In the genomic region with DNA sequence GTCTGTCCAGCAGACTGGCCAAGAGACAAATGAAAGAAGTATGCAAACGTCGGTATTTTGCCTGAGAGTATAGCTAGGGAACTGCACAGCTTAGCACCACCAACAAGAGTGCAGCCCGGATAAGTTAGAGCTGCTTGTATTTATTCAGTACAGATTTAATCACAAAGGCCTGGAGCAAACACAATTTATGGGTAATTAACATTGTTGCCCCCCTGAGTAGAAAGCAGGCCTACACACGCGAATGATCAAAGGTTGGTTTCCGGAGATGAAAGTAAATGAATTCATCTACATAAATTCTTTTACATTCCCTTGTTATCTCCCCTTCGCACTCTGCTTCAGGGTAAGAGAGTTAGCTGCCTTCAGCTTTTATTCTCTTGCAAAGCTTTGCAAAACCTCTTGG, we compare ENCODE assay signal across 27 cellular contexts. TPM values are rescaled to one million over a fixed set of nuclear protein-coding genes. Genes with fewer than 3 reads are reported as not detected.
"Had no signal": no experiment of that assay in that cellular context is flagged by ENCODE, and none has a peak within 500 bp of the region (broad histone marks: within the 10 kb centered on the region; RNA-seq: fewer than 3 reads in every experiment).

No MANE protein-coding gene starts in this region.

- ATAC-seq: activated CD4-positive, CD25-positive, alpha-beta regulatory T cell treated with anti-CD3 and anti-CD28 coated beads, Interleukin-2, amount 50 U/mL, for 24 hours; activated naive CD8-positive, alpha-beta T cell treated with anti-CD3 and anti-CD28 coated beads, Interleukin-2, amount 50 U/mL, for 24 hours; gastrocnemius medialis; heart left ventricle; right cardiac atrium had no signal

- H3K27ac Mint-ChIP-seq: activated naive CD8-positive, alpha-beta T cell treated with anti-CD3 and anti-CD28 coated beads, Interleukin-2, amount 50 U/mL, for 24 hours; activated T-helper 1 cell treated with anti-CD3 and anti-CD28 coated beads, Interleukin-12 subunit alpha, Interleukin-12 subunit beta, Interleukin-2, Interleukin-4 antibody, amounts not matched to agents 30 ng/mL and 10 ng/mL and 1 ng/mL, durations not matched to agents 14 hours and 24 hours and 36 hours had no signal

- H3K9me3 ChIP-seq: gastrocnemius medialis, prostate gland, uterus had no signal

- H3K36me3 ChIP-seq: ascending aorta, gastrocnemius medialis, heart left ventricle, prostate gland, tibial nerve, uterus had no signal

- H3K4me1 Mint-ChIP-seq: activated naive CD8-positive, alpha-beta T cell treated with anti-CD3 and anti-CD28 coated beads, Interleukin-2, amount 50 U/mL, for 24 hours had no signal

- DNase-seq: activated CD4-positive, alpha-beta T cell treated with anti-CD3 and anti-CD28 coated beads, Interleukin-2, amount 50 U/mL, for 1 hour; activated naive CD4-positive, alpha-beta T cell treated with Interleukin-2 at 50 U/mL for 16 hours; activated naive CD8-positive, alpha-beta T cell treated with anti-CD3 and anti-CD28 coated beads, Interleukin-2, amount 50 U/mL, for 24 hours; dermis blood vessel endothelial cell; erythroblast; gastrocnemius medialis; heart left ventricle; occipital lobe; right cardiac atrium; stimulated activated CD4-positive, alpha-beta T cell treated with anti-CD3 and anti-CD28 coated beads, Interleukin-15, amount 100 ng/mL, for 24 hours; stimulated activated CD4-positive, alpha-beta T cell treated with anti-CD3 and anti-CD28 coated beads, Interleukin-4, amount 100 ng/mL, for 24 hours; stimulated activated CD8-positive, alpha-beta memory T cell treated with anti-CD3 and anti-CD28 coated beads, Interleukin-4, amount 100 ng/mL, for 48 hours; stimulated activated naive CD4-positive, alpha-beta T cell treated with Interleukin-2 at 50 U/mL for 16 hours; substantia nigra; uterus had no signal

- H3K27ac ChIP-seq: ascending aorta, gastrocnemius medialis, heart left ventricle, prostate gland, skin epidermis, tibial nerve, uterus had no signal

- H3K4me3 Mint-ChIP-seq: activated naive CD8-positive, alpha-beta T cell treated with anti-CD3 and anti-CD28 coated beads, Interleukin-2, amount 50 U/mL, for 24 hours; activated T-helper 1 cell treated with anti-CD3 and anti-CD28 coated beads, Interleukin-12 subunit alpha, Interleukin-12 subunit beta, Interleukin-2, Interleukin-4 antibody, amounts not matched to agents 30 ng/mL and 10 ng/mL and 1 ng/mL, durations not matched to agents 14 hours and 24 hours and 36 hours had no signal

- H3K4me1 ChIP-seq: ascending aorta, gastrocnemius medialis, heart left ventricle, prostate gland, tibial nerve, uterus had no signal

- H3K27me3 ChIP-seq: ascending aorta, gastrocnemius medialis, heart left ventricle, tibial nerve, uterus had no signal

- H3K4me3 ChIP-seq: ascending aorta, gastrocnemius medialis, heart left ventricle, prostate gland, skin epidermis, tibial nerve, uterus had no signal

RNA-seq across cellular contexts. Expression of a gene that starts 24.7 kb away (rescaled TPM):
- total RNA-seq: activated CD8-positive, alpha-beta memory T cell treated with anti-CD3 and anti-CD28 coated beads for 36 hours; activated T-helper 1 cell treated with anti-CD3 and anti-CD28 coated beads, Interleukin-12 subunit alpha, Interleukin-12 subunit beta, Interleukin-2, Interleukin-4 antibody, amounts not matched to agents 30 ng/mL and 10 ng/mL and 1 ng/mL, durations not matched to agents 14 hours and 24 hours and 36 hours; ascending aorta; chondrocyte; dermis blood vessel endothelial cell; gastrocnemius medialis; heart left ventricle; kidney epithelial cell; liver; mesenteric fat pad; occipital lobe; prostate gland; right cardiac atrium; T-helper 2 cell treated with Interferon-gamma antibody and Interleukin-4, amounts not matched to agents 100 ng/mL and 5 ng/mL, for 36 hours; tibial nerve; uterus had no signal
- polyA plus RNA-seq: heart left ventricle, liver, right cardiac atrium had no signal
